In genomic region chr9:136107953-136108647, GRCh38 we compare ENCODE assay signal across 1 cellular context.
TF ChIP-seq lines count a peak whose summit lies in the region.

No MANE protein-coding gene starts in this region.

TF ChIP-seq in K562, 482 proteins besides CTCF, POLR2A, EP300 and RAD21 (continued from another document and continues in another):
- TF ChIP-seq ZNF280A (IDR thresholded peaks at IDR 0.05; ENCODE audit: low read depth, partially characterized antibody) (no peak), ZNF77 (CRISPR knock-in tag; IDR thresholded peaks at IDR 0.05) (no peak), RBM17 (IDR thresholded peaks at IDR 0.05; ENCODE audit: borderline replicate concordance, low read depth, low read length) (no peak), MXI1 (IDR thresholded peaks at IDR 0.05; ENCODE audit: low read depth, low read length) (no peak), TCF15 (CRISPR knock-in tag; IDR thresholded peaks at IDR 0.05) (no peak), MCM7 (IDR thresholded peaks at IDR 0.05) (no peak), TCFL5 (CRISPR knock-in tag; conservative IDR thresholded peaks at IDR 0.05) (no peak), TCF7 (IDR thresholded peaks at IDR 0.05; ENCODE audit: borderline replicate concordance) (no peak), GATAD2B (IDR thresholded peaks at IDR 0.05; ENCODE audit: borderline replicate concordance) (no peak), HMG20B (CRISPR knock-in tag; IDR thresholded peaks at IDR 0.05) (no peak), HCFC1 (IDR thresholded peaks at IDR 0.05; ENCODE audit: low read depth, low read length) (no peak), NR2C2 (CRISPR knock-in tag; IDR thresholded peaks at IDR 0.05) (no peak), NR2C2 (tag; IDR thresholded peaks at IDR 0.05) (peak; percentile 70), ZNF589 (CRISPR knock-in tag; IDR thresholded peaks at IDR 0.05; ENCODE audit: low read depth) (no peak), DACH1 (IDR thresholded peaks at IDR 0.05; ENCODE audit: partially characterized antibody) (no peak), ZNF695 (CRISPR knock-in tag; IDR thresholded peaks at IDR 0.05) (no peak), ATF1 (CRISPR knock-in tag; IDR thresholded peaks at IDR 0.05) (no peak), ATF1 (tag; IDR thresholded peaks at IDR 0.05) (0 out of 2 replicates have a peak, but pooled peaks have one; percentile 21), FUS (optimal IDR thresholded peaks at IDR 0.05; ENCODE audit: low read depth, low read length) (no peak), ATF3 (IDR thresholded peaks at IDR 0.05) (peak; percentile 86), ATF3 (CRISPR knock-in tag; conservative IDR thresholded peaks at IDR 0.05) (no peak), TEAD2 (tag; IDR thresholded peaks at IDR 0.05) (no peak), TRIM28 (IDR thresholded peaks at IDR 0.05) (no peak), DDX20 (tag; IDR thresholded peaks at IDR 0.05; ENCODE audit: low read depth) (no peak), ZNF551 (CRISPR knock-in tag; IDR thresholded peaks at IDR 0.05) (no peak), PCBP2 (IDR thresholded peaks at IDR 0.05; ENCODE audit: low read depth, low read length, poor library complexity, severe bottlenecking) (no peak), HMGN3 (IDR thresholded peaks at IDR 0.05; ENCODE audit: borderline replicate concordance, extremely low read depth, insufficient read length, low read depth, low read length) (peak; percentile 54), SLC30A9 (CRISPR knock-in tag; IDR thresholded peaks at IDR 0.05) (no peak), STAG1 (CRISPR knock-in tag; IDR thresholded peaks at IDR 0.05; ENCODE audit: borderline replicate concordance) (no peak), NFE2 (IDR thresholded peaks at IDR 0.05; ENCODE audit: low read depth) (no peak), NFE2L1 (tag; IDR thresholded peaks at IDR 0.05; ENCODE audit: borderline replicate concordance, low read depth) (no peak), NR4A1 (CRISPR knock-in tag; IDR thresholded peaks at IDR 0.05) (no peak), NR4A1 (tag; IDR thresholded peaks at IDR 0.05) (peak; percentile 81), ZC3H4 (CRISPR knock-in tag; IDR thresholded peaks at IDR 0.05; ENCODE audit: borderline replicate concordance) (no peak), ZFX (CRISPR knock-in tag; IDR thresholded peaks at IDR 0.05) (peak; percentile 39), KLF1 (tag; IDR thresholded peaks at IDR 0.05) (0 out of 2 replicates have a peak, but pooled peaks have one; percentile 59), FOXK2 (conservative IDR thresholded peaks at IDR 0.05 in 1 of 2, IDR thresholded peaks at IDR 0.05 in 1 of 2; ENCODE audit: low read depth in 2 of 2) (no peak), ZNF586 (CRISPR knock-in tag; conservative IDR thresholded peaks at IDR 0.05) (no peak), KDM5B (IDR thresholded peaks at IDR 0.05; ENCODE audit: insufficient replicate concordance, low read depth, low read length) (no peak), MTA2 (IDR thresholded peaks at IDR 0.05; ENCODE audit: low read depth) (no peak), ZNF518B (CRISPR knock-in tag; IDR thresholded peaks at IDR 0.05) (no peak), BRD4 (IDR thresholded peaks at IDR 0.05) (no peak), PTRF (tag; IDR thresholded peaks at IDR 0.05) (no peak), ZNF263 (CRISPR knock-in tag; IDR thresholded peaks at IDR 0.05; ENCODE audit: borderline replicate concordance) (0 out of 2 replicates have a peak, but pooled peaks have one; percentile 14), GTF2E2 (tag; IDR thresholded peaks at IDR 0.05) (no peak), SREBF1 (IDR thresholded peaks at IDR 0.05; ENCODE audit: borderline replicate concordance, low read depth, low read length) (no peak), MLX (CRISPR knock-in tag; conservative IDR thresholded peaks at IDR 0.05) (no peak), TRIM24 (IDR thresholded peaks at IDR 0.05) (no peak), NONO (IDR thresholded peaks at IDR 0.05; ENCODE audit: low read depth in 2 of 2, low read length in 1 of 2) (no peak), ZNF146 (CRISPR knock-in tag; IDR thresholded peaks at IDR 0.05; ENCODE audit: unreplicated experiment) (no peak), ZNF584 (CRISPR knock-in tag; IDR thresholded peaks at IDR 0.05; ENCODE audit: low read depth) (no peak; the same call in 1 of the 2 replicates)
- TF ChIP-seq, protein P1, sequence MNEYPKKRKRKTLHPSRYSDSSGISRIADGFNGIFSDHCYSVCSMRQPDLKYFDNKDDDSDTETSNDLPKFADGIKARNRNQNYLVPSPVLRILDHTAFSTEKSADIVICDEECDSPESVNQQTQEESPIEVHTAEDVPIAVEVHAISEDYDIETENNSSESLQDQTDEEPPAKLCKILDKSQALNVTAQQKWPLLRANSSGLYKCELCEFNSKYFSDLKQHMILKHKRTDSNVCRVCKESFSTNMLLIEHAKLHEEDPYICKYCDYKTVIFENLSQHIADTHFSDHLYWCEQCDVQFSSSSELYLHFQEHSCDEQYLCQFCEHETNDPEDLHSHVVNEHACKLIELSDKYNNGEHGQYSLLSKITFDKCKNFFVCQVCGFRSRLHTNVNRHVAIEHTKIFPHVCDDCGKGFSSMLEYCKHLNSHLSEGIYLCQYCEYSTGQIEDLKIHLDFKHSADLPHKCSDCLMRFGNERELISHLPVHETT (CRISPR knock-in tag; conservative IDR thresholded peaks at IDR 0.05 in 1 of 2, IDR thresholded peaks at IDR 0.05 in 1 of 2): no peak
- TF ChIP-seq, protein P2, sequence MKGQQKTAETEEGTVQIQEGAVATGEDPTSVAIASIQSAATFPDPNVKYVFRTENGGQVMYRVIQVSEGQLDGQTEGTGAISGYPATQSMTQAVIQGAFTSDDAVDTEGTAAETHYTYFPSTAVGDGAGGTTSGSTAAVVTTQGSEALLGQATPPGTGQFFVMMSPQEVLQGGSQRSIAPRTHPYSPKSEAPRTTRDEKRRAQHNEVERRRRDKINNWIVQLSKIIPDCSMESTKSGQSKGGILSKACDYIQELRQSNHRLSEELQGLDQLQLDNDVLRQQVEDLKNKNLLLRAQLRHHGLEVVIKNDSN (CRISPR knock-in tag; IDR thresholded peaks at IDR 0.05): no peak
- TF ChIP-seq, protein P3, sequence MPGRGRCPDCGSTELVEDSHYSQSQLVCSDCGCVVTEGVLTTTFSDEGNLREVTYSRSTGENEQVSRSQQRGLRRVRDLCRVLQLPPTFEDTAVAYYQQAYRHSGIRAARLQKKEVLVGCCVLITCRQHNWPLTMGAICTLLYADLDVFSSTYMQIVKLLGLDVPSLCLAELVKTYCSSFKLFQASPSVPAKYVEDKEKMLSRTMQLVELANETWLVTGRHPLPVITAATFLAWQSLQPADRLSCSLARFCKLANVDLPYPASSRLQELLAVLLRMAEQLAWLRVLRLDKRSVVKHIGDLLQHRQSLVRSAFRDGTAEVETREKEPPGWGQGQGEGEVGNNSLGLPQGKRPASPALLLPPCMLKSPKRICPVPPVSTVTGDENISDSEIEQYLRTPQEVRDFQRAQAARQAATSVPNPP (IDR thresholded peaks at IDR 0.05; ENCODE audit: borderline replicate concordance, insufficient read depth, insufficient read length): no peak
- TF ChIP-seq, protein P4, sequence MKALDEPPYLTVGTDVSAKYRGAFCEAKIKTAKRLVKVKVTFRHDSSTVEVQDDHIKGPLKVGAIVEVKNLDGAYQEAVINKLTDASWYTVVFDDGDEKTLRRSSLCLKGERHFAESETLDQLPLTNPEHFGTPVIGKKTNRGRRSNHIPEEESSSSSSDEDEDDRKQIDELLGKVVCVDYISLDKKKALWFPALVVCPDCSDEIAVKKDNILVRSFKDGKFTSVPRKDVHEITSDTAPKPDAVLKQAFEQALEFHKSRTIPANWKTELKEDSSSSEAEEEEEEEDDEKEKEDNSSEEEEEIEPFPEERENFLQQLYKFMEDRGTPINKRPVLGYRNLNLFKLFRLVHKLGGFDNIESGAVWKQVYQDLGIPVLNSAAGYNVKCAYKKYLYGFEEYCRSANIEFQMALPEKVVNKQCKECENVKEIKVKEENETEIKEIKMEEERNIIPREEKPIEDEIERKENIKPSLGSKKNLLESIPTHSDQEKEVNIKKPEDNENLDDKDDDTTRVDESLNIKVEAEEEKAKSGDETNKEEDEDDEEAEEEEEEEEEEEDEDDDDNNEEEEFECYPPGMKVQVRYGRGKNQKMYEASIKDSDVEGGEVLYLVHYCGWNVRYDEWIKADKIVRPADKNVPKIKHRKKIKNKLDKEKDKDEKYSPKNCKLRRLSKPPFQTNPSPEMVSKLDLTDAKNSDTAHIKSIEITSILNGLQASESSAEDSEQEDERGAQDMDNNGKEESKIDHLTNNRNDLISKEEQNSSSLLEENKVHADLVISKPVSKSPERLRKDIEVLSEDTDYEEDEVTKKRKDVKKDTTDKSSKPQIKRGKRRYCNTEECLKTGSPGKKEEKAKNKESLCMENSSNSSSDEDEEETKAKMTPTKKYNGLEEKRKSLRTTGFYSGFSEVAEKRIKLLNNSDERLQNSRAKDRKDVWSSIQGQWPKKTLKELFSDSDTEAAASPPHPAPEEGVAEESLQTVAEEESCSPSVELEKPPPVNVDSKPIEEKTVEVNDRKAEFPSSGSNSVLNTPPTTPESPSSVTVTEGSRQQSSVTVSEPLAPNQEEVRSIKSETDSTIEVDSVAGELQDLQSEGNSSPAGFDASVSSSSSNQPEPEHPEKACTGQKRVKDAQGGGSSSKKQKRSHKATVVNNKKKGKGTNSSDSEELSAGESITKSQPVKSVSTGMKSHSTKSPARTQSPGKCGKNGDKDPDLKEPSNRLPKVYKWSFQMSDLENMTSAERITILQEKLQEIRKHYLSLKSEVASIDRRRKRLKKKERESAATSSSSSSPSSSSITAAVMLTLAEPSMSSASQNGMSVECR (CRISPR knock-in tag; IDR thresholded peaks at IDR 0.05): no peak
- TF ChIP-seq, protein P5, sequence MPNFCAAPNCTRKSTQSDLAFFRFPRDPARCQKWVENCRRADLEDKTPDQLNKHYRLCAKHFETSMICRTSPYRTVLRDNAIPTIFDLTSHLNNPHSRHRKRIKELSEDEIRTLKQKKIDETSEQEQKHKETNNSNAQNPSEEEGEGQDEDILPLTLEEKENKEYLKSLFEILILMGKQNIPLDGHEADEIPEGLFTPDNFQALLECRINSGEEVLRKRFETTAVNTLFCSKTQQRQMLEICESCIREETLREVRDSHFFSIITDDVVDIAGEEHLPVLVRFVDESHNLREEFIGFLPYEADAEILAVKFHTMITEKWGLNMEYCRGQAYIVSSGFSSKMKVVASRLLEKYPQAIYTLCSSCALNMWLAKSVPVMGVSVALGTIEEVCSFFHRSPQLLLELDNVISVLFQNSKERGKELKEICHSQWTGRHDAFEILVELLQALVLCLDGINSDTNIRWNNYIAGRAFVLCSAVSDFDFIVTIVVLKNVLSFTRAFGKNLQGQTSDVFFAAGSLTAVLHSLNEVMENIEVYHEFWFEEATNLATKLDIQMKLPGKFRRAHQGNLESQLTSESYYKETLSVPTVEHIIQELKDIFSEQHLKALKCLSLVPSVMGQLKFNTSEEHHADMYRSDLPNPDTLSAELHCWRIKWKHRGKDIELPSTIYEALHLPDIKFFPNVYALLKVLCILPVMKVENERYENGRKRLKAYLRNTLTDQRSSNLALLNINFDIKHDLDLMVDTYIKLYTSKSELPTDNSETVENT (CRISPR knock-in tag; IDR thresholded peaks at IDR 0.05): no peak
